Comparison of ENCODE assay signal across 1 cellular context in the genomic region with DNA sequence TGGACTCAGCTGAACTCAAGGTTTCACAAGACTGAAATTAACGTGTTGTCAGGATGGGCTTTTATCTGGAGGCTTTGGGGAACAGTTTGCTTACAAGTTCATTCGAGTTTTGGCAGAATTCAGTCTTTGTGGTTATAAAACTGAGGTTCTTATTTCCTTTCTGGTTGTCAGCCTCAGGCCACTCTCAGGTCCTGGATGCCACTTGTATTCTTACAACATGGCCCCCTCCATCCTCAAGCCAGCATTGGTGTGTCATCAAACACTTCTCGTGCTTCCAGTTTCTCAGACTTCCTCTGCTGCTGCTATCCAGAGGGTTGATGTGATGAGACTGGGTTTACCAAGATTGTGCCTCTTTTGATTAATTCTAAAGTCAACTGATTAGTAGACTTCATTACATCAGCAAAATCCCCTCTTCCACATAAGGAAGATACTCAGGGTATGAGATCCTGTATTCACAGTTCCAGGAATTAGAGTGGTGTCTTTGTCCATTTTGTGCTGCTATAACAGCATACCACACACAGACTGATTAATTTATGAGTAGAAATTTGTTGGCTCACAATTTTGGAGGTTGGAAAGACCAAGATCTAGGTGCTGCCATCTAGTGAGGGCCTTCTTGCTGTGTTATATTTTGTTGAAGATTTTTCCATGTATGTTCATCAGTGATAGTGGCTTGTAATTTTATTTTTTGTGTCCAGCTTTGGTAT.
TF ChIP-seq lines count a peak whose summit lies in the region.

No MANE protein-coding gene starts in this region.

TF ChIP-seq in WTC11, 78 proteins besides CTCF, POLR2A, EP300 and RAD21 (continued from another document):
- TF ChIP-seq, protein P1, sequence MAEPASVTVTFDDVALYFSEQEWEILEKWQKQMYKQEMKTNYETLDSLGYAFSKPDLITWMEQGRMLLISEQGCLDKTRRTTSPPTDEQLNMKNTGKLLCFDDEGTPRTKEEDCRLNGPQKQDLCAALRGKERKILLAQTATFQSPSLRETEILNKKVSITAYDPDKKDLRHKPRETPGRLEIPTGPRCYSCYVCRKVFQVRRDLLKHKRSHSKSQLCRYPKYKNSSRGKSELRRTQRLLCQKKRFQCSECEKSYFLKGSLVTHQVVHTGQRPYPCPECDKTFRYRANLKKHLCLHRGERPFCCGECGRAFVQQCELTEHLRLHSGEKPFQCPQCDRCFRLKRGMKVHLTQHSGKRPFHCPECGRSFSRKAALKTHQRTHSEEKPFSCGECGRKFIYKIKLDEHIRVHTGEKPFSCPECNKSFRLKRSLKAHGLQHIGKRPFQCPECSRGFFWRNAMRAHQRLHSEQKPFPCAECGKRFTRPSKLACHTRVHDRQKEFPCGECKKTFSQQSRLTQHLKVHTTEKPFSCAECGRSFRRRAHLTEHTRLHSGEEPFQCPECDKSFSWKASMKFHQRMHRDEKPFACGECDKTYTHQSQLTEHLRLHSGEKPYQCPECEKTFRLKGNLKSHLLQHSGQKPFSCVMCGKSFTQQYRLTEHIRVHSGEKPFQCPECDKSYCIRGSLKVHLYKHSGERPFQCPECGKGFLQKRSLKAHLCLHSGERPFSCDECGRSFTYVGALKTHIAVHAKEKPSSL (CRISPR knock-in tag; conservative IDR thresholded peaks at IDR 0.05): no peak
